Comparison of ENCODE assay signal across 2 cellular contexts in genomic region chr1:1022322-1023090, GRCh38.
TF ChIP-seq lines count a peak whose summit lies in the region.

No MANE protein-coding gene starts in this region.

TF ChIP-seq in GM12878, 131 proteins besides CTCF, POLR2A, EP300 and RAD21:
- TF ChIP-seq HCFC1 (IDR thresholded peaks at IDR 0.05; ENCODE audit: low read length), result no peak
- TF ChIP-seq ZBED1 (IDR thresholded peaks at IDR 0.05; ENCODE audit: borderline replicate concordance), result no peak
- 0 out of 2 replicates have a peak, but pooled peaks have one; percentile 32 for TF ChIP-seq MLLT1 (IDR thresholded peaks at IDR 0.05)
- no peak for TF ChIP-seq FOXK2 (IDR thresholded peaks at IDR 0.05)

TF ChIP-seq in GM12891, 5 proteins besides CTCF, POLR2A, EP300 and RAD21:
- TF ChIP-seq POU2F2 (IDR thresholded peaks at IDR 0.05; ENCODE audit: low read depth, low read length) (no peak), PAX5 (IDR thresholded peaks at IDR 0.05; ENCODE audit: insufficient read depth, low read length, severe bottlenecking) (no peak), SPI1 (IDR thresholded peaks at IDR 0.05; ENCODE audit: low read depth, low read length) (no peak), POLR2AphosphoS5 (IDR thresholded peaks at IDR 0.05; ENCODE audit: low read depth, low read length) (no peak), TAF1 (IDR thresholded peaks at IDR 0.05; ENCODE audit: low read depth, low read length) (no peak)
